In the genomic region with DNA sequence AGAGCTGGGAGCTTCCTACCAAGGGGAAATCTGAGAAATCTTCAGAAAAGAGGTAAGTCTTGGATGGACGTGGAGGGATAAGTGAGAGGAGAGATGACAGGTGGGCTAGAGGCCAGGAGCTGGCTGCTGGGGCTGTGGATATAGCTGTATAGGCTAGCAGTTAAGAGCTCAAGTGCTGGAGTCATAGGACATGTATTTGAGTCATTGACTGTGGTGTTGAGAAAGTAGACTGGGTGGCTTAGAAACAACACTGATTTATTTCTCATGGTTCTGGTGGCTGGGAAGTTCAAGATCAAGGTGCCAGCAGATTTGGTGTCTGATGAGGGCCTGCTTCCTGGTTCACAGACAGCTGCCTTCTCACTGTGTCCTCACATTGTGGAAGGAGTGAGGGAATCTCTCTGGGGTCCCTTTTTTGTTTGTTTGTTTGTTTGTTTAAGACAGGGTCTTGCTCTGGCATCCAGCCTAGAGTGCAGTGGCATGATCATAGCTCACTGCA, we compare ENCODE assay signal across 21 cellular contexts.
"Had no signal": no experiment of that assay in that cellular context is flagged by ENCODE, and none has a peak within 500 bp of the region (broad histone marks: within the 10 kb centered on the region; RNA-seq: fewer than 3 reads in every experiment).

No MANE protein-coding gene starts in this region.

- H3K4me1 ChIP-seq: ascending aorta, heart left ventricle had no signal

- H3K36me3 ChIP-seq: ascending aorta, cardiac muscle cell, heart left ventricle, transverse colon had no signal

- H3K36me3 Mint-ChIP-seq: natural killer cell had no signal

- H3K27ac ChIP-seq: ascending aorta, cardiac muscle cell, heart left ventricle, transverse colon had no signal

- ATAC-seq: effector memory CD8-positive, alpha-beta T cell; heart left ventricle; mucosa of descending colon; natural killer cell; right cardiac atrium had no signal

- H3K9me3 ChIP-seq: ascending aorta, mucosa of descending colon, transverse colon had no signal

- H3K4me3 ChIP-seq: ascending aorta, cardiac muscle cell, heart left ventricle, mucosa of descending colon, transverse colon had no signal

- H3K27me3 ChIP-seq: ascending aorta, cardiac muscle cell, heart left ventricle, transverse colon had no signal

- H3K4me3 Mint-ChIP-seq: activated CD4-positive, alpha-beta memory T cell treated with anti-CD3 and anti-CD28 coated beads, Interleukin-2, amount 10 ng/mL, durations not matched to agents 7 days and 5 days; activated naive CD8-positive, alpha-beta T cell treated with anti-CD3 and anti-CD28 coated beads, Interleukin-2, amount 10 ng/mL, durations not matched to agents 7 days and 5 days; effector memory CD8-positive, alpha-beta T cell; natural killer cell had no signal

- DNase-seq: activated CD4-positive, alpha-beta memory T cell treated with anti-CD3 and anti-CD28 coated beads, Interleukin-2, amount 10 ng/mL, durations not matched to agents 7 days and 5 days; activated CD4-positive, alpha-beta T cell treated with anti-CD3 and anti-CD28 coated beads for 1 hour; activated gamma-delta T cell; activated naive CD8-positive, alpha-beta T cell treated with anti-CD3 and anti-CD28 coated beads, Interleukin-2, amount 10 ng/mL, durations not matched to agents 7 days and 5 days; activated T-cell treated with anti-CD3 and anti-CD28 coated beads, Interleukin-2, amount 50 U/mL, for 48 hours; cortex of kidney; effector memory CD8-positive, alpha-beta T cell; erythroblast; foreskin melanocyte; heart left ventricle; mucosa of descending colon; natural killer cell; nucleus accumbens; right cardiac atrium; stimulated activated naive CD4-positive, alpha-beta T cell; substantia nigra; T-helper 2 cell; transverse colon had no signal

- H3K27ac Mint-ChIP-seq: activated CD4-positive, alpha-beta memory T cell treated with anti-CD3 and anti-CD28 coated beads, Interleukin-2, amount 10 ng/mL, durations not matched to agents 7 days and 5 days; activated naive CD8-positive, alpha-beta T cell treated with anti-CD3 and anti-CD28 coated beads, Interleukin-2, amount 10 ng/mL, durations not matched to agents 7 days and 5 days; effector memory CD8-positive, alpha-beta T cell; natural killer cell; progenitor cell of endocrine pancreas had no signal

- H3K4me1 Mint-ChIP-seq: activated CD4-positive, alpha-beta memory T cell treated with anti-CD3 and anti-CD28 coated beads, Interleukin-2, amount 10 ng/mL, durations not matched to agents 7 days and 5 days; activated naive CD8-positive, alpha-beta T cell treated with anti-CD3 and anti-CD28 coated beads, Interleukin-2, amount 10 ng/mL, durations not matched to agents 7 days and 5 days; natural killer cell had no signal

- H3K27me3 Mint-ChIP-seq: progenitor cell of endocrine pancreas had no signal
